1 cellular context compared by ENCODE assay signal in genomic region chr11:94734563-94735275, GRCh38.
A peak's percentile ranks its signal among the peaks of the same experiment; 100 is the strongest.
TF ChIP-seq lines count a peak whose summit lies in the region.

No MANE protein-coding gene starts in this region.

TF ChIP-seq in HCT116, 20 proteins besides CTCF, POLR2A, EP300 and RAD21 (continued from another document):
- TF ChIP-seq, protein P1, sequence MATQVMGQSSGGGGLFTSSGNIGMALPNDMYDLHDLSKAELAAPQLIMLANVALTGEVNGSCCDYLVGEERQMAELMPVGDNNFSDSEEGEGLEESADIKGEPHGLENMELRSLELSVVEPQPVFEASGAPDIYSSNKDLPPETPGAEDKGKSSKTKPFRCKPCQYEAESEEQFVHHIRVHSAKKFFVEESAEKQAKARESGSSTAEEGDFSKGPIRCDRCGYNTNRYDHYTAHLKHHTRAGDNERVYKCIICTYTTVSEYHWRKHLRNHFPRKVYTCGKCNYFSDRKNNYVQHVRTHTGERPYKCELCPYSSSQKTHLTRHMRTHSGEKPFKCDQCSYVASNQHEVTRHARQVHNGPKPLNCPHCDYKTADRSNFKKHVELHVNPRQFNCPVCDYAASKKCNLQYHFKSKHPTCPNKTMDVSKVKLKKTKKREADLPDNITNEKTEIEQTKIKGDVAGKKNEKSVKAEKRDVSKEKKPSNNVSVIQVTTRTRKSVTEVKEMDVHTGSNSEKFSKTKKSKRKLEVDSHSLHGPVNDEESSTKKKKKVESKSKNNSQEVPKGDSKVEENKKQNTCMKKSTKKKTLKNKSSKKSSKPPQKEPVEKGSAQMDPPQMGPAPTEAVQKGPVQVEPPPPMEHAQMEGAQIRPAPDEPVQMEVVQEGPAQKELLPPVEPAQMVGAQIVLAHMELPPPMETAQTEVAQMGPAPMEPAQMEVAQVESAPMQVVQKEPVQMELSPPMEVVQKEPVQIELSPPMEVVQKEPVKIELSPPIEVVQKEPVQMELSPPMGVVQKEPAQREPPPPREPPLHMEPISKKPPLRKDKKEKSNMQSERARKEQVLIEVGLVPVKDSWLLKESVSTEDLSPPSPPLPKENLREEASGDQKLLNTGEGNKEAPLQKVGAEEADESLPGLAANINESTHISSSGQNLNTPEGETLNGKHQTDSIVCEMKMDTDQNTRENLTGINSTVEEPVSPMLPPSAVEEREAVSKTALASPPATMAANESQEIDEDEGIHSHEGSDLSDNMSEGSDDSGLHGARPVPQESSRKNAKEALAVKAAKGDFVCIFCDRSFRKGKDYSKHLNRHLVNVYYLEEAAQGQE (IDR thresholded peaks at IDR 0.05; ENCODE audit: low read depth), result no peak
- TF ChIP-seq, protein P2, sequence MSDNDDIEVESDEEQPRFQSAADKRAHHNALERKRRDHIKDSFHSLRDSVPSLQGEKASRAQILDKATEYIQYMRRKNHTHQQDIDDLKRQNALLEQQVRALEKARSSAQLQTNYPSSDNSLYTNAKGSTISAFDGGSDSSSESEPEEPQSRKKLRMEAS (IDR thresholded peaks at IDR 0.05), result peak; percentile 57; the same call in 1 of the 2 replicates
- TF ChIP-seq, protein P3, sequence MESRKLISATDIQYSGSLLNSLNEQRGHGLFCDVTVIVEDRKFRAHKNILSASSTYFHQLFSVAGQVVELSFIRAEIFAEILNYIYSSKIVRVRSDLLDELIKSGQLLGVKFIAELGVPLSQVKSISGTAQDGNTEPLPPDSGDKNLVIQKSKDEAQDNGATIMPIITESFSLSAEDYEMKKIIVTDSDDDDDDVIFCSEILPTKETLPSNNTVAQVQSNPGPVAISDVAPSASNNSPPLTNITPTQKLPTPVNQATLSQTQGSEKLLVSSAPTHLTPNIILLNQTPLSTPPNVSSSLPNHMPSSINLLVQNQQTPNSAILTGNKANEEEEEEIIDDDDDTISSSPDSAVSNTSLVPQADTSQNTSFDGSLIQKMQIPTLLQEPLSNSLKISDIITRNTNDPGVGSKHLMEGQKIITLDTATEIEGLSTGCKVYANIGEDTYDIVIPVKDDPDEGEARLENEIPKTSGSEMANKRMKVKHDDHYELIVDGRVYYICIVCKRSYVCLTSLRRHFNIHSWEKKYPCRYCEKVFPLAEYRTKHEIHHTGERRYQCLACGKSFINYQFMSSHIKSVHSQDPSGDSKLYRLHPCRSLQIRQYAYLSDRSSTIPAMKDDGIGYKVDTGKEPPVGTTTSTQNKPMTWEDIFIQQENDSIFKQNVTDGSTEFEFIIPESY (IDR thresholded peaks at IDR 0.05; ENCODE audit: extremely low read depth, insufficient replicate concordance, low read length), result no peak
- peak; percentile 79 for TF ChIP-seq JUND (IDR thresholded peaks at IDR 0.05)
- no peak for TF ChIP-seq SIN3A (IDR thresholded peaks at IDR 0.05; ENCODE audit: low read depth)
TF ChIP-seq in HCT116: peak in this region for 7.
